ENCODE assay signal across 9 cellular contexts in genomic region chr4:146545102-146545501, GRCh38. TPM values are rescaled to one million over a fixed set of nuclear protein-coding genes. Genes with fewer than 3 reads are reported as not detected.
DNase-seq lines count a peak whose midpoint lies in the region; ATAC-seq, FAIRE-seq and TF ChIP-seq lines count a peak whose summit lies in the region.
"Had no signal": no experiment of that assay in that cellular context is flagged by ENCODE, and none has a peak within 500 bp of the region (broad histone marks: within the 10 kb centered on the region; RNA-seq: fewer than 3 reads in every experiment).

No MANE protein-coding gene starts in this region.

- no peaks in the 10 kb centered on the region for H3K9me3 ChIP-seq in cardiac muscle cell (ENCODE audit: low read depth)
- H3K9me3 ChIP-seq in heart left ventricle, result peaks cover 0 to 17% (median 2%) of the 10 kb centered on the region in 12 donors
- peaks cover 0 to 1% (median 0%) of the 10 kb centered on the region in 4 donors for H3K9me3 ChIP-seq in sigmoid colon

- H3K27ac ChIP-seq in cardiac muscle cell, result no peak overlapping the region
- H3K27ac ChIP-seq in heart left ventricle, result no peak overlapping the region
- H3K27ac ChIP-seq in sigmoid colon, result no peak overlapping the region

- intact Hi-C loops in heart left ventricle (cut with DNase I) (no loop called here), sigmoid colon (cut with DNase I) (no loop called here), Right ventricle myocardium inferior (cut with DNase I) (no loop called here)

- no peak for FAIRE-seq in urothelium cell line (lab: Jason Lieb, UNC)

- no peaks in the 10 kb centered on the region for H3K4me1 Mint-ChIP-seq in chondrocyte (ENCODE audit: low read depth)

- H3K36me3 Mint-ChIP-seq in chondrocyte (ENCODE audit: low read depth), result peaks cover 9% of the 10 kb centered on the region

- WGBS in heart left ventricle, 4 donors, result 59 to 71% (median 69%) methylated on average over 2 of the region's 2 CpGs
- WGBS in sigmoid colon, 2 donors, result 74 to 82% methylated on average over 2 of the region's 2 CpGs

- no peak overlapping the region for H3K4me3 ChIP-seq in cardiac muscle cell
- no peak overlapping the region for H3K4me3 ChIP-seq in heart left ventricle
- no peak overlapping the region for H3K4me3 ChIP-seq in sigmoid colon

- no peak for TF ChIP-seq EP300 in sigmoid colon (IDR thresholded peaks at IDR 0.05)

- H3K4me3 Mint-ChIP-seq in chondrocyte (ENCODE audit: unreplicated experiment), result no peak overlapping the region

- H3K27me3 Mint-ChIP-seq in chondrocyte (ENCODE audit: low read depth), result peaks cover 7% of the 10 kb centered on the region

- TF ChIP-seq CTCF in cardiac muscle cell (IDR thresholded peaks at IDR 0.05; ENCODE audit: low read depth, low read length), result peak; percentile 40
- no peak for TF ChIP-seq CTCF in heart left ventricle (IDR thresholded peaks at IDR 0.05)
- peak; percentile 38 for TF ChIP-seq CTCF in chondrocyte (IDR thresholded peaks at IDR 0.05)
- TF ChIP-seq CTCF in sigmoid colon (IDR thresholded peaks at IDR 0.05), result no peak

- H3K36me3 ChIP-seq in cardiac muscle cell, result no peaks in the 10 kb centered on the region
- H3K36me3 ChIP-seq in heart left ventricle, result no peaks in the 10 kb centered on the region
- no peaks in the 10 kb centered on the region for H3K36me3 ChIP-seq in sigmoid colon

- H3K27me3 ChIP-seq in cardiac muscle cell (no peaks in the 10 kb centered on the region), heart left ventricle (no peaks in the 10 kb centered on the region), sigmoid colon (no peaks in the 10 kb centered on the region)

- peaks cover 37% of the 10 kb centered on the region for H3K9me3 Mint-ChIP-seq in chondrocyte (ENCODE audit: low read depth)

- DNase-seq in cardiac muscle cell (ENCODE audit: low read depth in 1 of 2, low spot score in 1 of 2) (peak; percentile 21 to 43), heart left ventricle (no peak), LHCN-M2 (ENCODE audit: low read depth) (peak; percentile 40), chondrocyte (ENCODE audit: low spot score) (no peak), urothelium cell line (ENCODE audit: low spot score) (peak; percentile 14), sigmoid colon (no peak), NCI-H2196 (lab: John Stamatoyannopoulos, UW; ENCODE audit: unreplicated experiment) (no peak), Right ventricle myocardium inferior (ENCODE audit: missing footprints) (no peak)
- DNase-seq: DMS79 treated with DMSO at 0.1 percent for 48 hours had no signal

- H3K4me1 ChIP-seq in cardiac muscle cell (ENCODE audit: low read depth) (no peaks in the 10 kb centered on the region), heart left ventricle (no peaks in the 10 kb centered on the region), sigmoid colon (no peaks in the 10 kb centered on the region)

- no peak for ATAC-seq in heart left ventricle
- ATAC-seq in Right ventricle myocardium inferior, result no peak

- no peak for TF ChIP-seq POLR2A in heart left ventricle (IDR thresholded peaks at IDR 0.05)
- TF ChIP-seq POLR2A in sigmoid colon (IDR thresholded peaks at IDR 0.05), result no peak

- H3K27ac Mint-ChIP-seq in chondrocyte (ENCODE audit: unreplicated experiment), result no peak overlapping the region

RNA-seq across cellular contexts. Expression of gene SLC10A7, which starts 23.4 kb away (rescaled TPM):
- total RNA-seq in cardiac muscle cell (2.9 and 3.2 TPM in 2 replicates), heart left ventricle (1 to 10 TPM; 3.1 to 8.7 (median 3.3) TPM), LHCN-M2 (2014; rRNA removed) (3.8 and 6.3 TPM in 2 replicates), chondrocyte (7.6 to 19.6 TPM (median 13.6 TPM) in 3 replicates), sigmoid colon (1 to 10 TPM; 4.8 to 9.3 (median 6.6) TPM), Right ventricle myocardium inferior (4.4 TPM)
- polyA plus RNA-seq in cardiac muscle cell (1.9 and 3.8 TPM in 2 replicates), heart left ventricle (1 to 10 TPM; 1.2 to 2.4 TPM), sigmoid colon (1 to 10 TPM; 1.4 to 5.3 (median 2.4) TPM)
- polyA plus RNA-seq in LHCN-M2 (2012), result 1.7 TPM

Comparison
In these comparisons a context has a peak if more than half of its experiments do, and no peak if none do; other contexts are left out.
1. DNase-seq: peak in cardiac muscle cell (2 of 2), LHCN-M2 (single experiment) and urothelium cell line (single experiment); none in heart left ventricle (0 of 5), chondrocyte (single experiment), sigmoid colon (single experiment), NCI-H2196 (single experiment) and Right ventricle myocardium inferior (single experiment).
2. CTCF ChIP-seq: peak in cardiac muscle cell (single experiment) and chondrocyte (single experiment); none in heart left ventricle (0 of 12) and sigmoid colon (0 of 4).